In genomic region chr5:177596775-177597238, GRCh38 we compare ENCODE assay signal across 21 cellular contexts.
"Had no signal": no experiment of that assay in that cellular context is flagged by ENCODE, and none has a peak within 500 bp of the region (broad histone marks: within the 10 kb centered on the region; RNA-seq: fewer than 3 reads in every experiment).

No MANE protein-coding gene starts in this region.

- H3K27ac ChIP-seq: body of pancreas, colonic mucosa, prostate gland, right atrium auricular region, suprapubic skin, transverse colon, uterus had no signal

- H3K4me3 ChIP-seq: body of pancreas, colonic mucosa, prostate gland, right atrium auricular region, suprapubic skin, transverse colon, uterus had no signal

- H3K9me3 Mint-ChIP-seq: activated naive CD8-positive, alpha-beta T cell treated with anti-CD3 and anti-CD28 coated beads for 36 hours; activated T-cell treated with anti-CD3 and anti-CD28 coated beads, Interleukin-2, amount 50 U/mL, for 72 hours; nephron progenitor cell; stimulated activated naive CD8-positive, alpha-beta T cell treated with anti-CD3 and anti-CD28 coated beads, Interleukin-15, amount 100 ng/mL, for 72 hours had no signal

- ATAC-seq: activated T-cell treated with anti-CD3 and anti-CD28 coated beads, Interleukin-2, amount 50 U/mL, for 72 hours; body of pancreas; stimulated activated naive CD8-positive, alpha-beta T cell treated with anti-CD3 and anti-CD28 coated beads, Interleukin-15, amount 100 ng/mL, for 72 hours had no signal

- H3K9me3 ChIP-seq: body of pancreas, colonic mucosa, prostate gland, right atrium auricular region, suprapubic skin, transverse colon, uterus had no signal

- FAIRE-seq: frontal cortex, keratinocyte, small intestine had no signal

- DNase-seq: activated CD4-positive, alpha-beta T cell treated with anti-CD3 and anti-CD28 coated beads for 1 hour; activated gamma-delta T cell treated with Interleukin-2 at 50 U/mL for 16 hours; activated naive CD8-positive, alpha-beta T cell treated with anti-CD3 and anti-CD28 coated beads for 36 hours; activated T-cell treated with anti-CD3 and anti-CD28 coated beads, Interleukin-2, amount 50 U/mL, for 72 hours; body of pancreas; colonic mucosa; hypothalamus; nephron progenitor cell; small intestine; stimulated activated CD4-positive, alpha-beta T cell treated with anti-CD3 and anti-CD28 coated beads, Interleukin-15, amount 100 ng/mL, for 24 hours; stimulated activated CD4-positive, alpha-beta T cell treated with anti-CD3 and anti-CD28 coated beads, Interleukin-2, amount 100 ng/mL, for 48 hours; stimulated activated naive CD8-positive, alpha-beta T cell treated with anti-CD3 and anti-CD28 coated beads, Interleukin-15, amount 100 ng/mL, for 72 hours; T-helper 1 cell; T1000; transverse colon; uterus had no signal

- H3K27me3 ChIP-seq: body of pancreas, colonic mucosa, right atrium auricular region, suprapubic skin, transverse colon, uterus had no signal

- H3K4me3 Mint-ChIP-seq: activated naive CD8-positive, alpha-beta T cell treated with anti-CD3 and anti-CD28 coated beads for 36 hours; activated T-cell treated with anti-CD3 and anti-CD28 coated beads, Interleukin-2, amount 50 U/mL, for 72 hours; nephron progenitor cell; stimulated activated naive CD8-positive, alpha-beta T cell treated with anti-CD3 and anti-CD28 coated beads, Interleukin-15, amount 100 ng/mL, for 72 hours had no signal

- H3K27ac Mint-ChIP-seq: activated T-cell treated with anti-CD3 and anti-CD28 coated beads, Interleukin-2, amount 50 U/mL, for 72 hours; nephron progenitor cell; stimulated activated naive CD8-positive, alpha-beta T cell treated with anti-CD3 and anti-CD28 coated beads, Interleukin-15, amount 100 ng/mL, for 72 hours had no signal

- H3K36me3 ChIP-seq: uterus had no signal

- H3K27me3 Mint-ChIP-seq: activated naive CD8-positive, alpha-beta T cell treated with anti-CD3 and anti-CD28 coated beads for 36 hours; stimulated activated naive CD8-positive, alpha-beta T cell treated with anti-CD3 and anti-CD28 coated beads, Interleukin-15, amount 100 ng/mL, for 72 hours had no signal
